In genomic region chr21:21921410-21922232, GRCh38 we compare ENCODE assay signal across 9 cellular contexts.
DNase-seq lines count a peak whose midpoint lies in the region; ATAC-seq and TF ChIP-seq lines count a peak whose summit lies in the region.
"Had no signal": no experiment of that assay in that cellular context is flagged by ENCODE, and none has a peak within 500 bp of the region (broad histone marks: within the 10 kb centered on the region; RNA-seq: fewer than 3 reads in every experiment).

No MANE protein-coding gene starts in this region.

- H4K20me1 ChIP-seq in DOHH2 (ENCODE audit: control insufficient read depth, insufficient read depth, low read depth, low read length), result no peaks in the 10 kb centered on the region
- H4K20me1 ChIP-seq in Karpas-422 (ENCODE audit: insufficient read depth, low read depth, low read length), result no peaks in the 10 kb centered on the region

- H3K4me3 ChIP-seq in DOHH2 (ENCODE audit: low read length) (no peak overlapping the region), Karpas-422 (ENCODE audit: low read length) (no peak overlapping the region), astrocyte of the cerebellum (ENCODE audit: low read depth, low read length) (no peak overlapping the region)

- in situ Hi-C loops in astrocyte of the cerebellum (cut with HindIII; ENCODE audit: low sequenced_read_pairs), result no loop called here

- H3K9me2 ChIP-seq in DOHH2 (replicated peaks; ENCODE audit: control insufficient read depth, low read length) (no peaks in the 10 kb centered on the region), Karpas-422 (replicated peaks; ENCODE audit: insufficient read depth, low read length) (no peaks in the 10 kb centered on the region; the same call in 1 of the 2 replicates)

- H2AFZ ChIP-seq in Karpas-422 (ENCODE audit: low read length), result no peak overlapping the region

- H3K79me2 ChIP-seq in DOHH2 (ENCODE audit: control insufficient read depth, low read length), result no peaks in the 10 kb centered on the region
- no peaks in the 10 kb centered on the region for H3K79me2 ChIP-seq in Karpas-422 (ENCODE audit: low read length)

- H3K4me2 ChIP-seq in DOHH2 (ENCODE audit: low read length) (no peak overlapping the region), Karpas-422 (ENCODE audit: low read depth, low read length, poor library complexity, severe bottlenecking) (no peak overlapping the region)

- no peaks in the 10 kb centered on the region for H3K27me3 ChIP-seq in DOHH2 (ENCODE audit: control insufficient read depth, low read length)
- H3K27me3 ChIP-seq in Karpas-422 (ENCODE audit: low read length), result no peaks in the 10 kb centered on the region

- H3K9me3 ChIP-seq in DOHH2 (ENCODE audit: control insufficient read depth, insufficient read depth, low read length) (no peaks in the 10 kb centered on the region), Karpas-422 (ENCODE audit: low read length) (peaks cover 5% of the 10 kb centered on the region; the same call in 1 of the 2 replicates)

- ATAC-seq in HG03439 (IDR thresholded peaks at IDR 0.05; ENCODE audit: unreplicated experiment) (no peak), HG03139 (IDR thresholded peaks at IDR 0.05; ENCODE audit: unreplicated experiment) (no peak), HG03520 (IDR thresholded peaks at IDR 0.05; ENCODE audit: unreplicated experiment) (no peak)

- H3K27ac ChIP-seq in DOHH2 (ENCODE audit: low read depth, low read length) (no peak overlapping the region), Karpas-422 (ENCODE audit: low read length) (no peak overlapping the region)

- H3F3A ChIP-seq in DOHH2 (ENCODE audit: control insufficient read depth, insufficient read depth), result no peaks in the 10 kb centered on the region

- H3K36me3 ChIP-seq in DOHH2 (ENCODE audit: control insufficient read depth, low read length) (no peaks in the 10 kb centered on the region), Karpas-422 (ENCODE audit: insufficient read depth, low read length) (no peaks in the 10 kb centered on the region)

- H3K9ac ChIP-seq in Karpas-422 (ENCODE audit: low read length), result no peak overlapping the region

- H3K4me1 ChIP-seq in DOHH2 (ENCODE audit: control insufficient read depth, low read length) (no peaks in the 10 kb centered on the region), Karpas-422 (ENCODE audit: low read length) (no peaks in the 10 kb centered on the region)

- TF ChIP-seq CTCF in DOHH2 (IDR thresholded peaks at IDR 0.05; ENCODE audit: low read depth, low read length, poor library complexity, severe bottlenecking), result peak; percentile 72
- peak; percentile 61 for TF ChIP-seq CTCF in astrocyte of the cerebellum (IDR thresholded peaks at IDR 0.05; ENCODE audit: low read depth, low read length, missing control alignments)

- peak; percentile 73 for DNase-seq in Karpas-422
- DNase-seq in astrocyte of the cerebellum (ENCODE audit: low read depth), result peak; percentile 19
- DNase-seq in midbrain (lab: John Stamatoyannopoulos, UW), result peak; percentile 6
- no peak for DNase-seq in cerebellar nuclear complex (lab: John Stamatoyannopoulos, UW)
- DNase-seq: activated naive CD8-positive, alpha-beta T cell treated with anti-CD3 and anti-CD28 coated beads, Interleukin-2, amount 10 ng/mL, durations not matched to agents 7 days and 5 days had no signal

Comparison
In these comparisons a context has a peak if more than half of its experiments do, and no peak if none do; other contexts are left out.
1. DNase-seq: peak in Karpas-422 (single experiment), astrocyte of the cerebellum (single experiment) and midbrain (single experiment); none in cerebellar nuclear complex (0 of 2).